1 cellular context compared by ENCODE assay signal in genomic region chr6:155125916-155126315, GRCh38.
TF ChIP-seq lines count a peak whose summit lies in the region.

No MANE protein-coding gene starts in this region.

TF ChIP-seq in HCT116, 20 proteins besides CTCF, POLR2A, EP300 and RAD21 (continued from another document):
- TF ChIP-seq REST (IDR thresholded peaks at IDR 0.05; ENCODE audit: low read depth) (no peak), JUND (IDR thresholded peaks at IDR 0.05) (no peak), CEBPB (IDR thresholded peaks at IDR 0.05; ENCODE audit: low read depth) (no peak), ATF3 (IDR thresholded peaks at IDR 0.05) (no peak), ELF1 (IDR thresholded peaks at IDR 0.05; ENCODE audit: borderline replicate concordance, low read depth) (no peak), TCF7L2 (IDR thresholded peaks at IDR 0.05; ENCODE audit: borderline replicate concordance, extremely low read depth, insufficient read depth, insufficient read length) (no peak), SP1 (IDR thresholded peaks at IDR 0.05; ENCODE audit: low read depth) (no peak), EZH2phosphoT487 (IDR thresholded peaks at IDR 0.05; ENCODE audit: borderline replicate concordance) (no peak), CBX3 (IDR thresholded peaks at IDR 0.05; ENCODE audit: low read depth) (no peak)
TF ChIP-seq in HCT116: peak in this region for 0.
